ENCODE assay signal across 8 cellular contexts in the genomic region with DNA sequence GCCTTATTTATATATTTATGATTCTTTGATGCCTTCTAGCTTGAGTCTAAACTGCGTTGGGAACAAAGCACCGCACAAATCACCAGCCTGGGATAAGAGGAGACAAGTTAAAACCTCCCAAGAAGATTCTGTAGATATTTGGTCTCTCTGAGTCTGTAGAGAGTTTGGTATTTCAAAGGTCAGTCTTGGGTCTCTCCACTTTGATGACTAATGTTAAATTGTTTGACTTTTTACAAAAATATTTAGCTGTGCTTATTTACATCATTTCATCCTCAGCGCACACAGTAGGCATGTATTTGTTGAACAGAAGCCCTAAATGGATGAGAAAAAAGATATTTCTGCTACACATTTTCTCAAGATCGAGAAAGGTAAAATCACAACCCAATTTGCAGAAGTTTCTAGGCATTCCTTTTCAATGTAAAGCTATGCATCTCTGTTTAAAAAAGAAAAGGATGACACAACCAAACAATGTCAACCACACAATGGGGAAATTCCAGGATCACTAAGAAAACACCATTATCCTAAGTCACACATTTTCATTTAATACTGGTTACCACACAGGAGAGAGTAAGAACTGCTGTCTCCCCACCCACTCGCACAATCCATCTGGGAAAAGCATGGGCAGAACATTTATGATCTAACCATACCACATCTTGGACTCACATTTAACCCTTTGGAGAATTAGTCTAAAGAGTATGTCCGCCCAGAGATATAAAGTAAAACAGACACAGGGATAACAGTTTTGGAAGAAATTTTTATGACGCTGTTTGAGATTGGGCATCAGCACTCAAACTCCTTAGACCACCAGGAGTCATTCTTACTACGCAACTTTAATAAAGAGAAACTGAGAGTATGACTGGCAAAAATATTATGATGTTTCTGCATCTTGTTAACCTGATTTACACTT. TPM values are rescaled to one million over a fixed set of nuclear protein-coding genes. Genes with fewer than 3 reads are reported as not detected.
A peak's percentile ranks its signal among the peaks of the same experiment; 100 is the strongest.
DNase-seq lines count a peak whose midpoint lies in the region; ATAC-seq lines count a peak whose summit lies in the region.

No MANE protein-coding gene starts in this region.

- no peaks in the 10 kb centered on the region for H3K9me3 ChIP-seq in ectodermal cell (ENCODE audit: control insufficient read depth, low read length)

- CTCF ChIA-PET in activated CD4-positive, alpha-beta T cell treated with anti-CD3 and anti-CD28 coated beads for 36 hours (lab: Charles Lee): interaction anchor here (0.7 to 5.2 kb wide), 29 partner anchors 9 to 304 kb away, joined by 3 to 67 read pairs (median 4); a partner anchor contains a TSS

- DNase-seq in activated CD4-positive, alpha-beta T cell treated with anti-CD3 and anti-CD28 coated beads for 36 hours: peak; percentile 39
- DNase-seq in activated CD4-positive, alpha-beta T cell treated with anti-CD3 and anti-CD28 coated beads for 1 hour: no peak
- peak; percentile 69 for DNase-seq in RKO (ENCODE audit: low spot score)
- DNase-seq in natural killer cell treated with Interleukin-12 subunit alpha and Interleukin-12 subunit beta and Interleukin-15 and Interleukin-18, amount 100 ng/mL, for 72 hours (ENCODE audit: low spot score): no peak
- DNase-seq in epidermal melanocyte (ENCODE audit: insufficient read length, low spot score): no peak
- DNase-seq in NCI-H774 (lab: John Stamatoyannopoulos, UW): no peak

- H3K36me3 Mint-ChIP-seq in activated CD4-positive, alpha-beta T cell treated with anti-CD3 and anti-CD28 coated beads for 36 hours (ENCODE audit: low read depth): peaks cover 57% of the 10 kb centered on the region
- peaks cover 55% of the 10 kb centered on the region for H3K36me3 Mint-ChIP-seq in natural killer cell treated with Interleukin-12 subunit alpha and Interleukin-12 subunit beta and Interleukin-15 and Interleukin-18, amount 100 ng/mL, for 72 hours

- WGBS in ectodermal cell, 2 experiments: 44 to 68% methylated on average over 6 to 8 of the region's 8 CpGs

- H3K4me3 ChIP-seq in ectodermal cell (ENCODE audit: insufficient read depth, low read depth, low read length): peak overlapping the region; percentile 74

- H3K4me1 Mint-ChIP-seq in activated CD4-positive, alpha-beta T cell treated with anti-CD3 and anti-CD28 coated beads for 36 hours: peaks cover 41% of the 10 kb centered on the region
- H3K4me1 Mint-ChIP-seq in natural killer cell treated with Interleukin-12 subunit alpha and Interleukin-12 subunit beta and Interleukin-15 and Interleukin-18, amount 100 ng/mL, for 72 hours (ENCODE audit: low read depth in 2 of 2): peaks cover 46 to 51% of the 10 kb centered on the region in 2 donors

- peak overlapping the region; percentile 96 for H3K4me3 Mint-ChIP-seq in activated CD4-positive, alpha-beta T cell treated with anti-CD3 and anti-CD28 coated beads for 36 hours
- H3K4me3 Mint-ChIP-seq in natural killer cell treated with Interleukin-12 subunit alpha and Interleukin-12 subunit beta and Interleukin-15 and Interleukin-18, amount 100 ng/mL, for 72 hours: peak overlapping the region; percentile 99

- intact Hi-C loops in activated CD4-positive, alpha-beta T cell treated with anti-CD3 and anti-CD28 coated beads for 36 hours (cut with DNase I, micrococcal nuclease): loop anchor here (1.0 to 10.0 kb wide), 11 partner anchors 19 to 1823 kb away; a partner anchor contains a TSS

- no peaks in the 10 kb centered on the region for H3K27me3 Mint-ChIP-seq in activated CD4-positive, alpha-beta T cell treated with anti-CD3 and anti-CD28 coated beads for 36 hours
- no peaks in the 10 kb centered on the region for H3K27me3 Mint-ChIP-seq in natural killer cell treated with Interleukin-12 subunit alpha and Interleukin-12 subunit beta and Interleukin-15 and Interleukin-18, amount 100 ng/mL, for 72 hours

- H3K9me3 Mint-ChIP-seq in activated CD4-positive, alpha-beta T cell treated with anti-CD3 and anti-CD28 coated beads for 36 hours (ENCODE audit: low read depth): no peaks in the 10 kb centered on the region
- H3K9me3 Mint-ChIP-seq in natural killer cell treated with Interleukin-12 subunit alpha and Interleukin-12 subunit beta and Interleukin-15 and Interleukin-18, amount 100 ng/mL, for 72 hours: no peaks in the 10 kb centered on the region

- no peak overlapping the region for H3K27ac ChIP-seq in ectodermal cell (ENCODE audit: insufficient read depth, low read depth, low read length, poor library complexity, severe bottlenecking)

- ATAC-seq in activated CD4-positive, alpha-beta T cell treated with anti-CD3 and anti-CD28 coated beads for 36 hours: no peak
- no peak for ATAC-seq in natural killer cell treated with Interleukin-12 subunit alpha and Interleukin-12 subunit beta and Interleukin-15 and Interleukin-18, amount 100 ng/mL, for 72 hours
- no peak for ATAC-seq in GM21723 (IDR thresholded peaks at IDR 0.05; ENCODE audit: unreplicated experiment)

- H3K27me3 ChIP-seq in ectodermal cell (ENCODE audit: control insufficient read depth, insufficient read depth, low read length, poor library complexity, severe bottlenecking): peaks cover 50% of the 10 kb centered on the region

- H3K36me3 ChIP-seq in ectodermal cell (ENCODE audit: control insufficient read depth, insufficient read depth, low read length): no peaks in the 10 kb centered on the region

- H3K4me1 ChIP-seq in ectodermal cell (ENCODE audit: control insufficient read depth, insufficient read depth, low read length): peaks cover 9% of the 10 kb centered on the region

- H3K27ac Mint-ChIP-seq in activated CD4-positive, alpha-beta T cell treated with anti-CD3 and anti-CD28 coated beads for 36 hours: peak overlapping the region; percentile 93
- H3K27ac Mint-ChIP-seq in natural killer cell treated with Interleukin-12 subunit alpha and Interleukin-12 subunit beta and Interleukin-15 and Interleukin-18, amount 100 ng/mL, for 72 hours: peak overlapping the region; percentile 96 to 99

- POLR2A ChIA-PET in activated CD4-positive, alpha-beta T cell treated with anti-CD3 and anti-CD28 coated beads for 36 hours (lab: Charles Lee): interaction anchor here (0.6 to 3.6 kb wide), 15 partner anchors 9 to 229 kb away, joined by 3 to 35 read pairs (median 4); no protein-coding TSS in a partner anchor

RNA-seq across cellular contexts. Expression of a gene that starts 4.4 kb away (rescaled TPM):
- 100 to 1,000 TPM; 118 to 135 TPM for total RNA-seq in activated CD4-positive, alpha-beta T cell treated with anti-CD3 and anti-CD28 coated beads for 36 hours
- polyA plus RNA-seq in ectodermal cell (2013, experiment 1 of 4): 8.4 TPM
- polyA plus RNA-seq in ectodermal cell (2013, experiment 2 of 4): 8.1 TPM
- polyA plus RNA-seq in ectodermal cell (2013, experiment 3 of 4): 5.0 TPM
- polyA plus RNA-seq in ectodermal cell (2013, experiment 4 of 4): 6.0 TPM
- total RNA-seq in natural killer cell treated with Interleukin-12 subunit alpha and Interleukin-12 subunit beta and Interleukin-15 and Interleukin-18, amount 100 ng/mL, for 72 hours: 100 to 1,000 TPM; 278 to 404 TPM

Comparison
In these comparisons a context has a peak if more than half of its experiments do, and no peak if none do; other contexts are left out.
1. DNase-seq: peak in activated CD4-positive, alpha-beta T cell treated with anti-CD3 and anti-CD28 coated beads for 36 hours (single experiment) and RKO (single experiment); none in activated CD4-positive, alpha-beta T cell treated with anti-CD3 and anti-CD28 coated beads for 1 hour (single experiment), natural killer cell treated with Interleukin-12 subunit alpha and Interleukin-12 subunit beta and Interleukin-15 and Interleukin-18, amount 100 ng/mL, for 72 hours (single experiment), epidermal melanocyte (single experiment) and NCI-H774 (single experiment).